In the genomic region with DNA sequence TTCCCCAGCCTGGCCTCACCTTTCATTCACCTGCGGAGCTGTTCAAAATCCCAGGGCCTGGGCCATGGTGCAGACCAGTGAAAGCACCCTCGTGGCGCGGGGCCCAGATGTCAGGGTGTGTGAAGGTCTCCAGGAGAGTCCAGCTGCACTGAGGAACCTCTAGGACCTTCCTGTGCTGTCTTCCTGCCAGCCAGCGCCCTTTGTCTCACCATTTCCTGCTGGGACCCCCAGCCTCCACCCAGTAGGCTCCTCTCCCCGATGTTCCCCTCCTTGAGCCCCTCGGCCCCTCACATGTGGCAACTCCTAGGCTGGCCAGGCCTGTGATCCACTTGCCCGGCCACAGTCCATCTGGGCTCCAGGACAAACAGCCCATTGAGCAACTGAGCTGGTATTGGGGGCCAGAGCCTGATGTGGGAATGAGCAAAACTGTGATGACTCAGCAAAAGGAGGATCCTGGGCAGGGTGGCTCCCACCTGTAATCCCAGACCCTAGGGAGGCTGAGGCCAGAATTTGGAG, we compare ENCODE assay signal across 1 cellular context.
TF ChIP-seq lines count a peak whose summit lies in the region.

No MANE protein-coding gene starts in this region.

TF ChIP-seq in HepG2, 621 proteins besides CTCF, POLR2A, EP300 and RAD21 (continued from another document and continues in another):
- TF ChIP-seq IRF9 (CRISPR knock-in tag; IDR thresholded peaks at IDR 0.05; ENCODE audit: borderline replicate concordance) (0 out of 2 replicates have a peak, but pooled peaks have one; percentile 54), GZF1 (CRISPR knock-in tag; IDR thresholded peaks at IDR 0.05) (no peak), HDAC2 (CRISPR knock-in tag; IDR thresholded peaks at IDR 0.05) (peak; percentile 42; the same call in 1 of the 2 replicates), RNF2 (conservative IDR thresholded peaks at IDR 0.05; ENCODE audit: low read depth) (no peak), ZNF274 (CRISPR knock-in tag; IDR thresholded peaks at IDR 0.05) (no peak), ZNF564 (CRISPR knock-in tag; IDR thresholded peaks at IDR 0.05) (0 out of 2 replicates have a peak, but pooled peaks have one; percentile 67), ZSCAN12 (CRISPR knock-in tag; IDR thresholded peaks at IDR 0.05) (no peak), ZNF557 (CRISPR knock-in tag; IDR thresholded peaks at IDR 0.05) (0 out of 2 replicates have a peak, but pooled peaks have one; percentile 52), ZBTB1 (CRISPR knock-in tag; IDR thresholded peaks at IDR 0.05; ENCODE audit: borderline replicate concordance) (no peak), ZNF660 (CRISPR knock-in tag; IDR thresholded peaks at IDR 0.05; ENCODE audit: borderline replicate concordance, low read depth) (no peak), ZNF546 (CRISPR knock-in tag; conservative IDR thresholded peaks at IDR 0.05) (no peak), ZNF337 (CRISPR knock-in tag; IDR thresholded peaks at IDR 0.05; ENCODE audit: borderline replicate concordance, low read depth) (0 out of 2 replicates have a peak, but pooled peaks have one; percentile 43), SP2 (CRISPR knock-in tag; IDR thresholded peaks at IDR 0.05) (no peak), TAF1 (CRISPR knock-in tag; IDR thresholded peaks at IDR 0.05) (no peak), SYNCRIP (IDR thresholded peaks at IDR 0.05; ENCODE audit: insufficient read depth, low read depth, low read length) (no peak), ZNF615 (CRISPR knock-in tag; IDR thresholded peaks at IDR 0.05; ENCODE audit: borderline replicate concordance) (no peak), NR2F2 (IDR thresholded peaks at IDR 0.05; ENCODE audit: borderline replicate concordance, low read depth) (no peak), ZNF264 (CRISPR knock-in tag; IDR thresholded peaks at IDR 0.05) (0 out of 2 replicates have a peak, but pooled peaks have one; percentile 25), MED1 (CRISPR knock-in tag; IDR thresholded peaks at IDR 0.05) (no peak; the same call in 1 of the 2 replicates), NFYC (CRISPR knock-in tag; IDR thresholded peaks at IDR 0.05) (no peak), MED13 (CRISPR knock-in tag; IDR thresholded peaks at IDR 0.05) (no peak), HOXA3 (CRISPR knock-in tag; IDR thresholded peaks at IDR 0.05) (peak; percentile 59; the same call in 1 of the 2 replicates), ZMYM4 (CRISPR knock-in tag; IDR thresholded peaks at IDR 0.05) (peak; percentile 30; the same call in 1 of the 2 replicates), FOSL1 (CRISPR knock-in tag; IDR thresholded peaks at IDR 0.05; ENCODE audit: borderline replicate concordance) (0 out of 2 replicates have a peak, but pooled peaks have one; percentile 29), FOXC1 (CRISPR knock-in tag; IDR thresholded peaks at IDR 0.05; ENCODE audit: borderline replicate concordance) (no peak), JDP2 (CRISPR knock-in tag; IDR thresholded peaks at IDR 0.05; ENCODE audit: borderline replicate concordance) (no peak), ZNF124 (CRISPR knock-in tag; IDR thresholded peaks at IDR 0.05) (no peak), ZNF607 (CRISPR knock-in tag; IDR thresholded peaks at IDR 0.05; ENCODE audit: borderline replicate concordance) (no peak), ATF5 (CRISPR knock-in tag; IDR thresholded peaks at IDR 0.05; ENCODE audit: low read depth) (no peak), NKX3-1 (CRISPR knock-in tag; IDR thresholded peaks at IDR 0.05) (no peak), MZF1 (CRISPR knock-in tag; IDR thresholded peaks at IDR 0.05; ENCODE audit: borderline replicate concordance) (no peak), ERF (CRISPR knock-in tag; IDR thresholded peaks at IDR 0.05) (no peak), ZNF709 (CRISPR knock-in tag; IDR thresholded peaks at IDR 0.05) (no peak), ZNF431 (CRISPR knock-in tag; IDR thresholded peaks at IDR 0.05; ENCODE audit: borderline replicate concordance, low read depth) (no peak), KLF6 (CRISPR knock-in tag; IDR thresholded peaks at IDR 0.05) (no peak), NFE2L1 (CRISPR knock-in tag; IDR thresholded peaks at IDR 0.05; ENCODE audit: borderline replicate concordance) (peak; percentile 93; the same call in 1 of the 2 replicates), CENPT (CRISPR knock-in tag; IDR thresholded peaks at IDR 0.05; ENCODE audit: low read depth) (0 out of 2 replicates have a peak, but pooled peaks have one; percentile 20), TRIM24 (CRISPR knock-in tag; IDR thresholded peaks at IDR 0.05) (no peak), FOSL2 (CRISPR knock-in tag; IDR thresholded peaks at IDR 0.05) (peak; percentile 70), FOXA3 (CRISPR knock-in tag; IDR thresholded peaks at IDR 0.05) (no peak), CCAR2 (optimal IDR thresholded peaks at IDR 0.05; ENCODE audit: low read depth, low read length) (no peak), ZNF652 (CRISPR knock-in tag; IDR thresholded peaks at IDR 0.05; ENCODE audit: borderline replicate concordance, low read depth) (no peak)
- TF ChIP-seq, protein P1, sequence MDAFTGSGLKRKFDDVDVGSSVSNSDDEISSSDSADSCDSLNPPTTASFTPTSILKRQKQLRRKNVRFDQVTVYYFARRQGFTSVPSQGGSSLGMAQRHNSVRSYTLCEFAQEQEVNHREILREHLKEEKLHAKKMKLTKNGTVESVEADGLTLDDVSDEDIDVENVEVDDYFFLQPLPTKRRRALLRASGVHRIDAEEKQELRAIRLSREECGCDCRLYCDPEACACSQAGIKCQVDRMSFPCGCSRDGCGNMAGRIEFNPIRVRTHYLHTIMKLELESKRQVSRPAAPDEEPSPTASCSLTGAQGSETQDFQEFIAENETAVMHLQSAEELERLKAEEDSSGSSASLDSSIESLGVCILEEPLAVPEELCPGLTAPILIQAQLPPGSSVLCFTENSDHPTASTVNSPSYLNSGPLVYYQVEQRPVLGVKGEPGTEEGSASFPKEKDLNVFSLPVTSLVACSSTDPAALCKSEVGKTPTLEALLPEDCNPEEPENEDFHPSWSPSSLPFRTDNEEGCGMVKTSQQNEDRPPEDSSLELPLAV (CRISPR knock-in tag; conservative IDR thresholded peaks at IDR 0.05; ENCODE audit: low read depth) = no peak
- TF ChIP-seq, protein P2, sequence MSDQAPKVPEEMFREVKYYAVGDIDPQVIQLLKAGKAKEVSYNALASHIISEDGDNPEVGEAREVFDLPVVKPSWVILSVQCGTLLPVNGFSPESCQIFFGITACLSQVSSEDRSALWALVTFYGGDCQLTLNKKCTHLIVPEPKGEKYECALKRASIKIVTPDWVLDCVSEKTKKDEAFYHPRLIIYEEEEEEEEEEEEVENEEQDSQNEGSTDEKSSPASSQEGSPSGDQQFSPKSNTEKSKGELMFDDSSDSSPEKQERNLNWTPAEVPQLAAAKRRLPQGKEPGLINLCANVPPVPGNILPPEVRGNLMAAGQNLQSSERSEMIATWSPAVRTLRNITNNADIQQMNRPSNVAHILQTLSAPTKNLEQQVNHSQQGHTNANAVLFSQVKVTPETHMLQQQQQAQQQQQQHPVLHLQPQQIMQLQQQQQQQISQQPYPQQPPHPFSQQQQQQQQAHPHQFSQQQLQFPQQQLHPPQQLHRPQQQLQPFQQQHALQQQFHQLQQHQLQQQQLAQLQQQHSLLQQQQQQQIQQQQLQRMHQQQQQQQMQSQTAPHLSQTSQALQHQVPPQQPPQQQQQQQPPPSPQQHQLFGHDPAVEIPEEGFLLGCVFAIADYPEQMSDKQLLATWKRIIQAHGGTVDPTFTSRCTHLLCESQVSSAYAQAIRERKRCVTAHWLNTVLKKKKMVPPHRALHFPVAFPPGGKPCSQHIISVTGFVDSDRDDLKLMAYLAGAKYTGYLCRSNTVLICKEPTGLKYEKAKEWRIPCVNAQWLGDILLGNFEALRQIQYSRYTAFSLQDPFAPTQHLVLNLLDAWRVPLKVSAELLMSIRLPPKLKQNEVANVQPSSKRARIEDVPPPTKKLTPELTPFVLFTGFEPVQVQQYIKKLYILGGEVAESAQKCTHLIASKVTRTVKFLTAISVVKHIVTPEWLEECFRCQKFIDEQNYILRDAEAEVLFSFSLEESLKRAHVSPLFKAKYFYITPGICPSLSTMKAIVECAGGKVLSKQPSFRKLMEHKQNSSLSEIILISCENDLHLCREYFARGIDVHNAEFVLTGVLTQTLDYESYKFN (CRISPR knock-in tag; conservative IDR thresholded peaks at IDR 0.05) = peak; percentile 38; the same call in 1 of the 2 replicates
- TF ChIP-seq, protein P3, sequence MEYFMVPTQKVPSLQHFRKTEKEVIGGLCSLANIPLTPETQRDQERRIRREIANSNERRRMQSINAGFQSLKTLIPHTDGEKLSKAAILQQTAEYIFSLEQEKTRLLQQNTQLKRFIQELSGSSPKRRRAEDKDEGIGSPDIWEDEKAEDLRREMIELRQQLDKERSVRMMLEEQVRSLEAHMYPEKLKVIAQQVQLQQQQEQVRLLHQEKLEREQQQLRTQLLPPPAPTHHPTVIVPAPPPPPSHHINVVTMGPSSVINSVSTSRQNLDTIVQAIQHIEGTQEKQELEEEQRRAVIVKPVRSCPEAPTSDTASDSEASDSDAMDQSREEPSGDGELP (IDR thresholded peaks at IDR 0.05; ENCODE audit: borderline replicate concordance, low read depth) = no peak; the same call in 1 of the 2 replicates
- TF ChIP-seq, protein P4, sequence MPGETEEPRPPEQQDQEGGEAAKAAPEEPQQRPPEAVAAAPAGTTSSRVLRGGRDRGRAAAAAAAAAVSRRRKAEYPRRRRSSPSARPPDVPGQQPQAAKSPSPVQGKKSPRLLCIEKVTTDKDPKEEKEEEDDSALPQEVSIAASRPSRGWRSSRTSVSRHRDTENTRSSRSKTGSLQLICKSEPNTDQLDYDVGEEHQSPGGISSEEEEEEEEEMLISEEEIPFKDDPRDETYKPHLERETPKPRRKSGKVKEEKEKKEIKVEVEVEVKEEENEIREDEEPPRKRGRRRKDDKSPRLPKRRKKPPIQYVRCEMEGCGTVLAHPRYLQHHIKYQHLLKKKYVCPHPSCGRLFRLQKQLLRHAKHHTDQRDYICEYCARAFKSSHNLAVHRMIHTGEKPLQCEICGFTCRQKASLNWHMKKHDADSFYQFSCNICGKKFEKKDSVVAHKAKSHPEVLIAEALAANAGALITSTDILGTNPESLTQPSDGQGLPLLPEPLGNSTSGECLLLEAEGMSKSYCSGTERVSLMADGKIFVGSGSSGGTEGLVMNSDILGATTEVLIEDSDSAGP (CRISPR knock-in tag; IDR thresholded peaks at IDR 0.05; ENCODE audit: borderline replicate concordance) = no peak; the same call in 1 of the 2 replicates
- TF ChIP-seq, protein P5, sequence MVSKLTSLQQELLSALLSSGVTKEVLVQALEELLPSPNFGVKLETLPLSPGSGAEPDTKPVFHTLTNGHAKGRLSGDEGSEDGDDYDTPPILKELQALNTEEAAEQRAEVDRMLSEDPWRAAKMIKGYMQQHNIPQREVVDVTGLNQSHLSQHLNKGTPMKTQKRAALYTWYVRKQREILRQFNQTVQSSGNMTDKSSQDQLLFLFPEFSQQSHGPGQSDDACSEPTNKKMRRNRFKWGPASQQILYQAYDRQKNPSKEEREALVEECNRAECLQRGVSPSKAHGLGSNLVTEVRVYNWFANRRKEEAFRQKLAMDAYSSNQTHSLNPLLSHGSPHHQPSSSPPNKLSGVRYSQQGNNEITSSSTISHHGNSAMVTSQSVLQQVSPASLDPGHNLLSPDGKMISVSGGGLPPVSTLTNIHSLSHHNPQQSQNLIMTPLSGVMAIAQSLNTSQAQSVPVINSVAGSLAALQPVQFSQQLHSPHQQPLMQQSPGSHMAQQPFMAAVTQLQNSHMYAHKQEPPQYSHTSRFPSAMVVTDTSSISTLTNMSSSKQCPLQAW (CRISPR knock-in tag; IDR thresholded peaks at IDR 0.05) = 0 out of 2 replicates have a peak, but pooled peaks have one; percentile 32
- TF ChIP-seq, protein P6, sequence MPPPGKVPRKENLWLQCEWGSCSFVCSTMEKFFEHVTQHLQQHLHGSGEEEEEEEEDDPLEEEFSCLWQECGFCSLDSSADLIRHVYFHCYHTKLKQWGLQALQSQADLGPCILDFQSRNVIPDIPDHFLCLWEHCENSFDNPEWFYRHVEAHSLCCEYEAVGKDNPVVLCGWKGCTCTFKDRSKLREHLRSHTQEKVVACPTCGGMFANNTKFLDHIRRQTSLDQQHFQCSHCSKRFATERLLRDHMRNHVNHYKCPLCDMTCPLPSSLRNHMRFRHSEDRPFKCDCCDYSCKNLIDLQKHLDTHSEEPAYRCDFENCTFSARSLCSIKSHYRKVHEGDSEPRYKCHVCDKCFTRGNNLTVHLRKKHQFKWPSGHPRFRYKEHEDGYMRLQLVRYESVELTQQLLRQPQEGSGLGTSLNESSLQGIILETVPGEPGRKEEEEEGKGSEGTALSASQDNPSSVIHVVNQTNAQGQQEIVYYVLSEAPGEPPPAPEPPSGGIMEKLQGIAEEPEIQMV (CRISPR knock-in tag; IDR thresholded peaks at IDR 0.05; ENCODE audit: low read depth) = no peak; the same call in 1 of the 2 replicates
- TF ChIP-seq, protein P7, sequence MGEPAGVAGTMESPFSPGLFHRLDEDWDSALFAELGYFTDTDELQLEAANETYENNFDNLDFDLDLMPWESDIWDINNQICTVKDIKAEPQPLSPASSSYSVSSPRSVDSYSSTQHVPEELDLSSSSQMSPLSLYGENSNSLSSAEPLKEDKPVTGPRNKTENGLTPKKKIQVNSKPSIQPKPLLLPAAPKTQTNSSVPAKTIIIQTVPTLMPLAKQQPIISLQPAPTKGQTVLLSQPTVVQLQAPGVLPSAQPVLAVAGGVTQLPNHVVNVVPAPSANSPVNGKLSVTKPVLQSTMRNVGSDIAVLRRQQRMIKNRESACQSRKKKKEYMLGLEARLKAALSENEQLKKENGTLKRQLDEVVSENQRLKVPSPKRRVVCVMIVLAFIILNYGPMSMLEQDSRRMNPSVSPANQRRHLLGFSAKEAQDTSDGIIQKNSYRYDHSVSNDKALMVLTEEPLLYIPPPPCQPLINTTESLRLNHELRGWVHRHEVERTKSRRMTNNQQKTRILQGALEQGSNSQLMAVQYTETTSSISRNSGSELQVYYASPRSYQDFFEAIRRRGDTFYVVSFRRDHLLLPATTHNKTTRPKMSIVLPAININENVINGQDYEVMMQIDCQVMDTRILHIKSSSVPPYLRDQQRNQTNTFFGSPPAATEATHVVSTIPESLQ (CRISPR knock-in tag; conservative IDR thresholded peaks at IDR 0.05) = no peak
